Comparison of ENCODE assay signal across 8 cellular contexts in the genomic region with DNA sequence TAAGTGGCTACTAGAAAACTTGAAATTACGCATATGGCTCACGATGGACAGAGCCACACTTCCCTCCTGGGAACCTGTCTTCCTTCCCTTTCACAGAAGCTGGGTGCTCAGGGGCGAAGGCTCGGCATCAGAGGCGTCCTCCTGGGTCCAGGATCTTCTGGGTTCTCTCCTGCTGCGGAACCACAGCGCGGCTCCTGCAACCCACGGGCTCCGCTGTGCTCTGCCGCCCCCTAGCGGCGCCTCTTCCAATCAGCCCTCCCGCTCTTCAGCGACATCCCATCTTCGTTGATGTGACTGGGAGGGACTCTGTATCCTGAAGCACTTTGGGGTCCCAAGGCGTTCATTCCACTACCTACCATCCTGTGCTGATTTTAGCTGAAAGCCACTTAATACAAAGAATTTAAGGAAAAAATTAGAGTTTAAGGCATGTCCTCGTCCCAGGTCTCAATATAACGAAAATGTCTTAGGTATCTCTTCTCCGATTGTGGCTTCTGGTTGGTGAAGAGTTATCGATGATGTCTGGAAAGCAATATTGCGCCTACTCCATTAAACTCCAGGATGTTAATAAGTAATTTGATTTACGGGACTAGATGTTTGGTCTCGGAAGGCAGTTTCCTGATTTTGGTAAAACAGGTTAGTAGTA. TPM values are rescaled to one million over a fixed set of nuclear protein-coding genes. Genes with fewer than 3 reads are reported as not detected.
DNase-seq lines count a peak whose midpoint lies in the region; ATAC-seq and TF ChIP-seq lines count a peak whose summit lies in the region.

No MANE protein-coding gene starts in this region.

- H3K27ac Mint-ChIP-seq in T-helper 17 cell, result peak overlapping the region; percentile 29

- DNase-seq in GF-D8 (lab: John Stamatoyannopoulos, UW), result peak; percentile 9
- peak; percentile 79 for DNase-seq in NCI-H1092 treated with DMSO at 0.1 percent for 48 hours (lab: John Stamatoyannopoulos, UW)
- peak; percentile 62 to 78 (median 72) for DNase-seq in T-helper 17 cell
- peak; percentile 37 for DNase-seq in activated naive CD8-positive, alpha-beta T cell treated with anti-CD3 and anti-CD28 coated beads, Interleukin-2, amount 50 U/mL, for 16 hours (ENCODE audit: low read depth, low spot score)
- peak; percentile 71 to 90 (median 79) for DNase-seq in heart left ventricle
- DNase-seq in psoas muscle, result peak; percentile 75 to 87

- no peak overlapping the region for H3K4me3 ChIP-seq in heart left ventricle
- H3K4me3 ChIP-seq in psoas muscle, result no peak overlapping the region

- no peak overlapping the region for H3K27ac ChIP-seq in heart left ventricle
- no peak overlapping the region for H3K27ac ChIP-seq in psoas muscle

- no peaks in the 10 kb centered on the region for H3K27me3 Mint-ChIP-seq in T-helper 17 cell

- H3K4me1 ChIP-seq in heart left ventricle, result peaks cover 0 to 40% (median 6%) of the 10 kb centered on the region in 12 donors
- H3K4me1 ChIP-seq in psoas muscle, result peaks cover 10% of the 10 kb centered on the region

- H3K9me3 ChIP-seq in T-helper 17 cell (ENCODE audit: control insufficient read depth, low read length, poor library complexity, severe bottlenecking) (no peaks in the 10 kb centered on the region), heart left ventricle (no peaks in the 10 kb centered on the region), psoas muscle (no peaks in the 10 kb centered on the region)

- no peak for TF ChIP-seq POLR2A in heart left ventricle (IDR thresholded peaks at IDR 0.05)

- ATAC-seq in T-helper 17 cell, result peak; percentile 86
- ATAC-seq in heart left ventricle, result peak; percentile 69 to 86 (median 83)
- peak; percentile 78 to 93 (median 84) for ATAC-seq in psoas muscle
- ATAC-seq in GM19023 (IDR thresholded peaks at IDR 0.05; ENCODE audit: unreplicated experiment), result no peak
- ATAC-seq in HG03135 (IDR thresholded peaks at IDR 0.05; ENCODE audit: unreplicated experiment), result no peak

- H3K27me3 ChIP-seq in heart left ventricle, result peaks cover 0 to 4% (median 0%) of the 10 kb centered on the region in 9 donors
- H3K27me3 ChIP-seq in psoas muscle (ENCODE audit: insufficient read depth in 3 of 3, low read length in 2 of 3), result no peaks in the 10 kb centered on the region

- intact Hi-C loops in heart left ventricle (cut with DNase I) (loop anchor here (1.0 to 5.0 kb wide), 7 partner anchors 56 to 148 kb away; no protein-coding TSS in a partner anchor), psoas muscle (cut with DNase I) (loop anchor here (1.0 to 10.0 kb wide), 5 partner anchors 56 to 240 kb away; no protein-coding TSS in a partner anchor)

- H3K4me3 Mint-ChIP-seq in T-helper 17 cell, result peak overlapping the region; percentile 65

- H3K4me1 Mint-ChIP-seq in T-helper 17 cell, result peaks cover 14% of the 10 kb centered on the region

- H3K36me3 ChIP-seq in heart left ventricle (no peaks in the 10 kb centered on the region), psoas muscle (ENCODE audit: insufficient read depth in 1 of 2, low read depth in 1 of 2) (no peaks in the 10 kb centered on the region)

- TF ChIP-seq CTCF in heart left ventricle (IDR thresholded peaks at IDR 0.05) (peak; percentile 95 to 100 (median 98)), psoas muscle (IDR thresholded peaks at IDR 0.05) (peak; percentile 98)

- WGBS in heart left ventricle, 4 donors, result 24 to 25% (median 25%) methylated on average over 24 of the region's 24 CpGs
- WGBS in psoas muscle, 3 donors, result 24 to 25% (median 25%) methylated on average over 24 of the region's 24 CpGs

- H3K36me3 Mint-ChIP-seq in T-helper 17 cell (ENCODE audit: low read depth), result no peaks in the 10 kb centered on the region

RNA-seq across cellular contexts. Expression of a gene that starts 14.8 kb away (rescaled TPM):
- total RNA-seq in T-helper 17 cell (1,000 to 10,000 TPM; 4,448 to 4,546 TPM), heart left ventricle (1,000 to 10,000 TPM in 4 of 9 donors, 100 to 1,000 TPM in 5; 434 to 1,232 (median 990) TPM), psoas muscle (1,000 to 10,000 TPM in 2 of 4 donors, 100 to 1,000 TPM in 2; 807 to 1,216 (median 929) TPM)
- polyA plus RNA-seq in heart left ventricle (1,000 to 10,000 TPM in 1 of 2 donors, 100 to 1,000 TPM in 1; 761 to 2,100 TPM), psoas muscle (1,000 to 10,000 TPM; 1,619 to 2,132 (median 1,802) TPM)

RNA-seq across cellular contexts. Expression of a gene that starts 33.1 kb away (rescaled TPM):
- total RNA-seq in T-helper 17 cell (10 to 100 TPM; 26.3 to 39.6 TPM), heart left ventricle (10 to 100 TPM; 15.2 to 58.9 (median 29.2) TPM), psoas muscle (10 to 100 TPM in 1 of 4 donors, 1 to 10 TPM in 3; 7.4 to 17.3 (median 9.0) TPM)
- polyA plus RNA-seq in heart left ventricle (10 to 100 TPM in 1 of 2 donors, 1 to 10 TPM in 1; 7.9 to 12.5 TPM), psoas muscle (1 to 10 TPM; 3.6 to 3.8 (median 3.8) TPM)

RNA-seq across cellular contexts. Expression of a gene that starts 48.4 kb away (rescaled TPM):
- 1 to 10 TPM; 1.3 to 3.1 TPM for total RNA-seq in T-helper 17 cell
- 1 to 10 TPM in 1 of 9 donors, under 1 TPM in 7, not detected in 1; 0.21 to 1.1 (median 0.45) TPM for total RNA-seq in heart left ventricle
- polyA plus RNA-seq in heart left ventricle, result under 1 TPM; 0.11 to 0.76 TPM
- under 1 TPM; 0.34 to 0.64 (median 0.39) TPM for total RNA-seq in psoas muscle
- polyA plus RNA-seq in psoas muscle, result 1 to 10 TPM in 2 of 3 donors, under 1 TPM in 1; 0.56 to 4.1 (median 1.2) TPM

Comparison
In these comparisons a context has a peak if more than half of its experiments do, and no peak if none do; other contexts are left out.
1. DNase-seq: peak in every context shown above with its lines; median percentile 81 in psoas muscle; 79 in NCI-H1092 treated with DMSO at 0.1 percent for 48 hours; 79 in heart left ventricle; 72 in T-helper 17 cell; 37 in activated naive CD8-positive, alpha-beta T cell treated with anti-CD3 and anti-CD28 coated beads, Interleukin-2, amount 50 U/mL, for 16 hours; 9 in GF-D8.
2. ATAC-seq: peak in T-helper 17 cell (single experiment), heart left ventricle (4 of 4) and psoas muscle (4 of 4); none in GM19023 (single experiment) and HG03135 (single experiment).